1 cellular context compared by ENCODE assay signal in genomic region chr12:89977356-89978185, GRCh38.
TF ChIP-seq lines count a peak whose summit lies in the region.

No MANE protein-coding gene starts in this region.

TF ChIP-seq in HEK293, 187 proteins besides CTCF, POLR2A, EP300 and RAD21 (continued from another document):
- TF ChIP-seq KLF7 (tag by site-specific recombination; IDR thresholded peaks at IDR 0.05; ENCODE audit: borderline replicate concordance) = no peak
